ENCODE assay signal across 1 cellular context in the genomic region with DNA sequence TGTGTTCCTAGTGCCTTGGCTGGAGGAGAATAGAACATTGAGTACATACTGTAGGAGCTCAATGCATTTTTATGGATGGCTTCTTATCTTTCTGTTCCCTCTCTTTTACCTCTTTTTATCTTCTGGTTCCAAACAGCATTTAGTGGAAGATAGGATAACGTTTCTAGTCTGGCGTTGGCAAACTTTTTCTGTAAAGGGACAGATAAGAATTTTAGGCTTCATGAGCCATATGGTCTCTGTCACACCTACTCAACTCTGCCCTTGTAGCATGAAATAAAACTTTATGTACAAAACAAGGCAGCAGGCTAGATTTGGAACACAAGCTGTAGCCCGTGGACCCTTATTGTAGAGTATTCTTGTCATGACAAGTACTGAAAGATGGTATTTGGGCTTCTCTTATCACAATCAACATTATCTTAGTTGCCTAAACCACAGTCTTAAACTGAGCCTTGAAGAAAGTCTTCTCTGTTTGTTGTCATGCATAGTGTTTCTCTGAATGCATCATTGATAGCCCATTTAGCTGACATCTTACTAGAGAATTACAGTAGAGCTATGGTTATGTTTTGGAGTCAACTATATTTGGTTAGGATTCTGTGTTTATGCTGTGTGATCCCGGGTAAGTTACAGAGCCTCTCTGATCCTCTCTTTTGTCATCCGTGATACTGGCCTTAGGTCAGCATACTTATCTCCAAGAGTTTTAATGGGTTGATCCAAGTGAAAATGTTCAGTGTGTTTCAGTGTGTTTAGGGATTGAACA.
A peak's percentile ranks its signal among the peaks of the same experiment; 100 is the strongest.
TF ChIP-seq lines count a peak whose summit lies in the region.

No MANE protein-coding gene starts in this region.

TF ChIP-seq in K562, 482 proteins besides CTCF, POLR2A, EP300 and RAD21 (continued from another document and continues in another):
- TF ChIP-seq, protein P1, sequence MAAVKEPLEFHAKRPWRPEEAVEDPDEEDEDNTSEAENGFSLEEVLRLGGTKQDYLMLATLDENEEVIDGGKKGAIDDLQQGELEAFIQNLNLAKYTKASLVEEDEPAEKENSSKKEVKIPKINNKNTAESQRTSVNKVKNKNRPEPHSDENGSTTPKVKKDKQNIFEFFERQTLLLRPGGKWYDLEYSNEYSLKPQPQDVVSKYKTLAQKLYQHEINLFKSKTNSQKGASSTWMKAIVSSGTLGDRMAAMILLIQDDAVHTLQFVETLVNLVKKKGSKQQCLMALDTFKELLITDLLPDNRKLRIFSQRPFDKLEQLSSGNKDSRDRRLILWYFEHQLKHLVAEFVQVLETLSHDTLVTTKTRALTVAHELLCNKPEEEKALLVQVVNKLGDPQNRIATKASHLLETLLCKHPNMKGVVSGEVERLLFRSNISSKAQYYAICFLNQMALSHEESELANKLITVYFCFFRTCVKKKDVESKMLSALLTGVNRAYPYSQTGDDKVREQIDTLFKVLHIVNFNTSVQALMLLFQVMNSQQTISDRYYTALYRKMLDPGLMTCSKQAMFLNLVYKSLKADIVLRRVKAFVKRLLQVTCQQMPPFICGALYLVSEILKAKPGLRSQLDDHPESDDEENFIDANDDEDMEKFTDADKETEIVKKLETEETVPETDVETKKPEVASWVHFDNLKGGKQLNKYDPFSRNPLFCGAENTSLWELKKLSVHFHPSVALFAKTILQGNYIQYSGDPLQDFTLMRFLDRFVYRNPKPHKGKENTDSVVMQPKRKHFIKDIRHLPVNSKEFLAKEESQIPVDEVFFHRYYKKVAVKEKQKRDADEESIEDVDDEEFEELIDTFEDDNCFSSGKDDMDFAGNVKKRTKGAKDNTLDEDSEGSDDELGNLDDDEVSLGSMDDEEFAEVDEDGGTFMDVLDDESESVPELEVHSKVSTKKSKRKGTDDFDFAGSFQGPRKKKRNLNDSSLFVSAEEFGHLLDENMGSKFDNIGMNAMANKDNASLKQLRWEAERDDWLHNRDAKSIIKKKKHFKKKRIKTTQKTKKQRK (IDR thresholded peaks at IDR 0.05; ENCODE audit: borderline replicate concordance, low read depth, low read length), result no peak
- TF ChIP-seq CREM (IDR thresholded peaks at IDR 0.05; ENCODE audit: low read depth), result peak; percentile 79
- TF ChIP-seq, protein P2, sequence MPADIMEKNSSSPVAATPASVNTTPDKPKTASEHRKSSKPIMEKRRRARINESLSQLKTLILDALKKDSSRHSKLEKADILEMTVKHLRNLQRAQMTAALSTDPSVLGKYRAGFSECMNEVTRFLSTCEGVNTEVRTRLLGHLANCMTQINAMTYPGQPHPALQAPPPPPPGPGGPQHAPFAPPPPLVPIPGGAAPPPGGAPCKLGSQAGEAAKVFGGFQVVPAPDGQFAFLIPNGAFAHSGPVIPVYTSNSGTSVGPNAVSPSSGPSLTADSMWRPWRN (IDR thresholded peaks at IDR 0.05; ENCODE audit: low read depth), result peak; percentile 84
- peak; percentile 79 for TF ChIP-seq FOXJ2 (tag; IDR thresholded peaks at IDR 0.05)
- peak; percentile 99 for TF ChIP-seq SMARCA4 (IDR thresholded peaks at IDR 0.05)
- peak; percentile 81; the same call in 1 of the 2 replicates for TF ChIP-seq ZNF274 (IDR thresholded peaks at IDR 0.05; ENCODE audit: borderline replicate concordance, low read depth, low read length)
- peak; percentile 94 for TF ChIP-seq ZKSCAN8 (CRISPR knock-in tag; IDR thresholded peaks at IDR 0.05)
- no peak for TF ChIP-seq BDP1 (IDR thresholded peaks at IDR 0.05; ENCODE audit: insufficient read depth, insufficient read length)
- TF ChIP-seq HDAC2 (IDR thresholded peaks at IDR 0.05), result peak; percentile 86; the same call in 1 of the 2 replicates
- no peak for TF ChIP-seq ZFX (CRISPR knock-in tag; IDR thresholded peaks at IDR 0.05)
- TF ChIP-seq DMBX1 (CRISPR knock-in tag; IDR thresholded peaks at IDR 0.05; ENCODE audit: borderline replicate concordance), result peak; percentile 80
- peak; percentile 91 for TF ChIP-seq GATA2 (CRISPR knock-in tag; IDR thresholded peaks at IDR 0.05)
- TF ChIP-seq PTBP1 (IDR thresholded peaks at IDR 0.05; ENCODE audit: low read depth, low read length), result no peak
- TF ChIP-seq CSDE1 (IDR thresholded peaks at IDR 0.05), result no peak
- peak; percentile 92 for TF ChIP-seq NBN (IDR thresholded peaks at IDR 0.05; ENCODE audit: low read depth)
- TF ChIP-seq ZNF551 (CRISPR knock-in tag; IDR thresholded peaks at IDR 0.05), result no peak
- no peak for TF ChIP-seq WHSC1 (IDR thresholded peaks at IDR 0.05; ENCODE audit: low read length)
- no peak for TF ChIP-seq ZNF561 (CRISPR knock-in tag; conservative IDR thresholded peaks at IDR 0.05)
- peak; percentile 72; the same call in 1 of the 2 replicates for TF ChIP-seq ELF4 (CRISPR knock-in tag; IDR thresholded peaks at IDR 0.05)
- TF ChIP-seq GTF2E2 (tag; IDR thresholded peaks at IDR 0.05), result no peak
- no peak for TF ChIP-seq ASH1L (IDR thresholded peaks at IDR 0.05; ENCODE audit: borderline replicate concordance, low read depth, partially characterized antibody)
- no peak for TF ChIP-seq PHB (CRISPR knock-in tag; IDR thresholded peaks at IDR 0.05)
- TF ChIP-seq DACH1 (IDR thresholded peaks at IDR 0.05; ENCODE audit: partially characterized antibody), result peak; percentile 43
- no peak for TF ChIP-seq STAT5B (CRISPR knock-in tag; IDR thresholded peaks at IDR 0.05)
- TF ChIP-seq EP400 (IDR thresholded peaks at IDR 0.05), result no peak
- 0 out of 2 replicates have a peak, but pooled peaks have one; percentile 87 for TF ChIP-seq SMARCA5 (IDR thresholded peaks at IDR 0.05)
- peak; percentile 98 for TF ChIP-seq CCNT2 (IDR thresholded peaks at IDR 0.05; ENCODE audit: borderline replicate concordance, extremely low read depth, insufficient read length, low read depth, low read length)
- peak; percentile 95 for TF ChIP-seq SMARCC2 (IDR thresholded peaks at IDR 0.05; ENCODE audit: low read depth)
- TF ChIP-seq ARID2 (IDR thresholded peaks at IDR 0.05), result no peak
- TF ChIP-seq KDM5B (IDR thresholded peaks at IDR 0.05; ENCODE audit: insufficient replicate concordance, low read depth, low read length), result no peak
- peak; percentile 95 for TF ChIP-seq SMAD4 (CRISPR knock-in tag; conservative IDR thresholded peaks at IDR 0.05)
- no peak for TF ChIP-seq TSC22D4 (tag; IDR thresholded peaks at IDR 0.05)
- TF ChIP-seq NFIC (IDR thresholded peaks at IDR 0.05), result peak; percentile 97
- TF ChIP-seq NFATC3 (IDR thresholded peaks at IDR 0.05), result peak; percentile 67; the same call in 1 of the 2 replicates
- peak; percentile 73 to 77 for TF ChIP-seq FOXK2 (conservative IDR thresholded peaks at IDR 0.05 in 1 of 2, IDR thresholded peaks at IDR 0.05 in 1 of 2; ENCODE audit: low read depth in 2 of 2)
- TF ChIP-seq, protein P3, sequence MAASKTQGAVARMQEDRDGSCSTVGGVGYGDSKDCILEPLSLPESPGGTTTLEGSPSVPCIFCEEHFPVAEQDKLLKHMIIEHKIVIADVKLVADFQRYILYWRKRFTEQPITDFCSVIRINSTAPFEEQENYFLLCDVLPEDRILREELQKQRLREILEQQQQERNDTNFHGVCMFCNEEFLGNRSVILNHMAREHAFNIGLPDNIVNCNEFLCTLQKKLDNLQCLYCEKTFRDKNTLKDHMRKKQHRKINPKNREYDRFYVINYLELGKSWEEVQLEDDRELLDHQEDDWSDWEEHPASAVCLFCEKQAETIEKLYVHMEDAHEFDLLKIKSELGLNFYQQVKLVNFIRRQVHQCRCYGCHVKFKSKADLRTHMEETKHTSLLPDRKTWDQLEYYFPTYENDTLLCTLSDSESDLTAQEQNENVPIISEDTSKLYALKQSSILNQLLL (CRISPR knock-in tag; IDR thresholded peaks at IDR 0.05; ENCODE audit: borderline replicate concordance), result no peak
- no peak for TF ChIP-seq POLR2B (IDR thresholded peaks at IDR 0.05; ENCODE audit: low read depth, partially characterized antibody)
- peak; percentile 72; the same call in 1 of the 2 replicates for TF ChIP-seq CBX1 (IDR thresholded peaks at IDR 0.05; ENCODE audit: low read depth)
- TF ChIP-seq ELF1 (tag; IDR thresholded peaks at IDR 0.05), result no peak
- peak; percentile 39; the same call in 1 of the 2 replicates for TF ChIP-seq BHLHE40 (IDR thresholded peaks at IDR 0.05; ENCODE audit: low read length)
- no peak for TF ChIP-seq JUNB (CRISPR knock-in tag; conservative IDR thresholded peaks at IDR 0.05)
- peak; percentile 65; the same call in 1 of the 2 replicates for TF ChIP-seq KLF6 (CRISPR knock-in tag; IDR thresholded peaks at IDR 0.05; ENCODE audit: borderline replicate concordance)
- TF ChIP-seq ZNF12 (CRISPR knock-in tag; IDR thresholded peaks at IDR 0.05), result no peak
- TF ChIP-seq ZNF780A (CRISPR knock-in tag; IDR thresholded peaks at IDR 0.05), result no peak
- no peak for TF ChIP-seq BRCA1 (IDR thresholded peaks at IDR 0.05)
- TF ChIP-seq BRCA1 (CRISPR knock-in tag; IDR thresholded peaks at IDR 0.05), result no peak
- peak; percentile 74; the same call in 1 of the 2 replicates for TF ChIP-seq ATF7 (IDR thresholded peaks at IDR 0.05)
- TF ChIP-seq, protein P4, sequence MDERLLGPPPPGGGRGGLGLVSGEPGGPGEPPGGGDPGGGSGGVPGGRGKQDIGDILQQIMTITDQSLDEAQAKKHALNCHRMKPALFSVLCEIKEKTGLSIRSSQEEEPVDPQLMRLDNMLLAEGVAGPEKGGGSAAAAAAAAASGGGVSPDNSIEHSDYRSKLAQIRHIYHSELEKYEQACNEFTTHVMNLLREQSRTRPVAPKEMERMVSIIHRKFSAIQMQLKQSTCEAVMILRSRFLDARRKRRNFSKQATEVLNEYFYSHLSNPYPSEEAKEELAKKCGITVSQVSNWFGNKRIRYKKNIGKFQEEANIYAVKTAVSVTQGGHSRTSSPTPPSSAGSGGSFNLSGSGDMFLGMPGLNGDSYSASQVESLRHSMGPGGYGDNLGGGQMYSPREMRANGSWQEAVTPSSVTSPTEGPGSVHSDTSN (CRISPR knock-in tag; IDR thresholded peaks at IDR 0.05; ENCODE audit: low read depth), result no peak
- TF ChIP-seq, protein P4 (tag; conservative IDR thresholded peaks at IDR 0.05; ENCODE audit: low read depth), result no peak
- TF ChIP-seq, protein P5, sequence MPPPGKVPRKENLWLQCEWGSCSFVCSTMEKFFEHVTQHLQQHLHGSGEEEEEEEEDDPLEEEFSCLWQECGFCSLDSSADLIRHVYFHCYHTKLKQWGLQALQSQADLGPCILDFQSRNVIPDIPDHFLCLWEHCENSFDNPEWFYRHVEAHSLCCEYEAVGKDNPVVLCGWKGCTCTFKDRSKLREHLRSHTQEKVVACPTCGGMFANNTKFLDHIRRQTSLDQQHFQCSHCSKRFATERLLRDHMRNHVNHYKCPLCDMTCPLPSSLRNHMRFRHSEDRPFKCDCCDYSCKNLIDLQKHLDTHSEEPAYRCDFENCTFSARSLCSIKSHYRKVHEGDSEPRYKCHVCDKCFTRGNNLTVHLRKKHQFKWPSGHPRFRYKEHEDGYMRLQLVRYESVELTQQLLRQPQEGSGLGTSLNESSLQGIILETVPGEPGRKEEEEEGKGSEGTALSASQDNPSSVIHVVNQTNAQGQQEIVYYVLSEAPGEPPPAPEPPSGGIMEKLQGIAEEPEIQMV (tag; conservative IDR thresholded peaks at IDR 0.05; ENCODE audit: low read depth), result no peak
- peak in 1 of 2 experiments; percentile 37; a peak in 1 of 4 replicates for TF ChIP-seq HDAC1 (IDR thresholded peaks at IDR 0.05)
- no peak for TF ChIP-seq ZNF121 (CRISPR knock-in tag; conservative IDR thresholded peaks at IDR 0.05)
- no peak for TF ChIP-seq ETV6 (IDR thresholded peaks at IDR 0.05; ENCODE audit: borderline replicate concordance in 1 of 2, low read depth in 2 of 2, low read length in 1 of 2)
- TF ChIP-seq ETV6 (CRISPR knock-in tag; IDR thresholded peaks at IDR 0.05; ENCODE audit: borderline replicate concordance), result no peak
- TF ChIP-seq, protein P6, sequence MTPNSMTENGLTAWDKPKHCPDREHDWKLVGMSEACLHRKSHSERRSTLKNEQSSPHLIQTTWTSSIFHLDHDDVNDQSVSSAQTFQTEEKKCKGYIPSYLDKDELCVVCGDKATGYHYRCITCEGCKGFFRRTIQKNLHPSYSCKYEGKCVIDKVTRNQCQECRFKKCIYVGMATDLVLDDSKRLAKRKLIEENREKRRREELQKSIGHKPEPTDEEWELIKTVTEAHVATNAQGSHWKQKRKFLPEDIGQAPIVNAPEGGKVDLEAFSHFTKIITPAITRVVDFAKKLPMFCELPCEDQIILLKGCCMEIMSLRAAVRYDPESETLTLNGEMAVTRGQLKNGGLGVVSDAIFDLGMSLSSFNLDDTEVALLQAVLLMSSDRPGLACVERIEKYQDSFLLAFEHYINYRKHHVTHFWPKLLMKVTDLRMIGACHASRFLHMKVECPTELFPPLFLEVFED (CRISPR knock-in tag; conservative IDR thresholded peaks at IDR 0.05), result no peak
- TF ChIP-seq FOXA3 (CRISPR knock-in tag; conservative IDR thresholded peaks at IDR 0.05 in 1 of 2, IDR thresholded peaks at IDR 0.05 in 1 of 2), result peak in 1 of 2 experiments; percentile 21; a peak in 1 of 4 replicates
- TF ChIP-seq RBBP5 (IDR thresholded peaks at IDR 0.05; ENCODE audit: borderline replicate concordance, insufficient read depth, low read length, poor library complexity, severe bottlenecking), result no peak
- peak; percentile 75; the same call in 1 of the 2 replicates for TF ChIP-seq ZNF24 (IDR thresholded peaks at IDR 0.05)
- peak; percentile 65 to 67 for TF ChIP-seq NCOA2 (IDR thresholded peaks at IDR 0.05; ENCODE audit: partially characterized antibody in 2 of 2)
- no peak for TF ChIP-seq TCF7 (IDR thresholded peaks at IDR 0.05; ENCODE audit: borderline replicate concordance)
- no peak for TF ChIP-seq GABPB2 (CRISPR knock-in tag; conservative IDR thresholded peaks at IDR 0.05)
